Comparison of ENCODE assay signal across 1 cellular context in genomic region chr10:19966751-19967150, GRCh38.
TF ChIP-seq lines count a peak whose summit lies in the region.

No MANE protein-coding gene starts in this region.

TF ChIP-seq in H1, 55 proteins besides CTCF, POLR2A, EP300 and RAD21 (continued from another document):
- no peak for TF ChIP-seq CHD7 (IDR thresholded peaks at IDR 0.05; ENCODE audit: insufficient replicate concordance, low read length)
